18 cellular contexts compared by ENCODE assay signal in the genomic region with DNA sequence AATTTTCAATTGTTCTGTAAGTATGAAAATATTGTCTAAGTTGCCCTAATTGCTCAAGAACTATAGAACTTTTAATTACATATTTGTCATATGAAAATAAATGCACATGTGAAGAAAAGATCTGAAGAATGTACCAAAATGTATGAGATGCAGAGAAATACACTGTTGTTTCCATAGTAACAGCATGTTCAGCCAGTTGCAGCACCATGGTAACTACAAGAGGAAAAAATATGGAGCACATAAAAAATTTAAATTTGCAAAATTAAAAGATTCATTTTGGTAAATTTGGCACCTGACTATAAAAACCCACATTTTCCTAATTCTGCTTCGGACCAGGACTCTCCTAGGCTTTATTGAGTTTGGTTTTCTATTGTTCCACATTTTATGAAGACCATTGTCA.
DNase-seq lines count a peak whose midpoint lies in the region; ATAC-seq, FAIRE-seq and TF ChIP-seq lines count a peak whose summit lies in the region.
"Had no signal": no experiment of that assay in that cellular context is flagged by ENCODE, and none has a peak within 500 bp of the region (broad histone marks: within the 10 kb centered on the region; RNA-seq: fewer than 3 reads in every experiment).

No MANE protein-coding gene starts in this region.

- no peak overlapping the region for H2AFZ ChIP-seq in K562 (ENCODE audit: low read depth, low read length)
- H2AFZ ChIP-seq: GM23338 had no signal

- POLR2A ChIA-PET in K562 (lab: Yijun Ruan, JAX) = no interaction called here

- no peak for TF ChIP-seq RAD21 in K562 (CRISPR knock-in tag; conservative IDR thresholded peaks at IDR 0.05 in 1 of 2, IDR thresholded peaks at IDR 0.05 in 1 of 2)

- WGBS in K562 (ENCODE audit: insufficient coverage, low coverage, missing lambda C conversion rate) = 2% methylated on average over 1 of the region's 1 CpG

- no peak for TF ChIP-seq POLR2A in K562 (conservative IDR thresholded peaks at IDR 0.05)

- intact Hi-C loops in K562 (cut with micrococcal nuclease) = no loop called here

- TF ChIP-seq EP300 in K562 (IDR thresholded peaks at IDR 0.05; ENCODE audit: low read length) = no peak

- peak; percentile 35 for DNase-seq in Ammon's horn (ENCODE audit: low spot score)
- no peak for DNase-seq in D721Med (ENCODE audit: insufficient read length, low spot score)
- no peak for DNase-seq in K562 (ENCODE audit: extremely low read depth in 1 of 4, low spot score in 3 of 4)
- DNase-seq in superior temporal gyrus (ENCODE audit: extremely low spot score) = peak; percentile 25
- DNase-seq in stimulated activated CD4-positive, alpha-beta T cell treated with anti-CD3 and anti-CD28 coated beads, Interleukin-2, amount 100 ng/mL, for 24 hours = no peak
- no peak for DNase-seq in epidermal melanocyte (ENCODE audit: insufficient read length, low spot score)
- DNase-seq: Caco-2; CD4-positive, CD25-positive, alpha-beta regulatory T cell; CD8-positive, alpha-beta T cell; DMS 273 treated with DMSO at 0.1 percent for 48 hours; DMS79 treated with DMSO at 0.1 percent for 48 hours; GF-D8; HFFc6 had no signal

- H4K20me1 ChIP-seq in K562 (replicated peaks; ENCODE audit: control insufficient read depth, insufficient read depth, low read length) = no peaks in the 10 kb centered on the region
- H4K20me1 ChIP-seq: BLaER1 had no signal

- H3K79me2 ChIP-seq in K562 (ENCODE audit: control insufficient read depth, insufficient read depth, low read length) = no peaks in the 10 kb centered on the region

- no TSS peak for BruUV-seq in K562 (replicated peaks; lab: Mats Ljungman, UMichigan)

- no peak overlapping the region for H3K4me2 ChIP-seq in K562 (ENCODE audit: insufficient read depth, low read length)
- H3K4me2 ChIP-seq: BLaER1, GM23338 had no signal

- in situ Hi-C loops in K562 (cut with MboI) = no loop called here

- H3K4me3 ChIP-seq in K562 = no peak overlapping the region
- H3K4me3 ChIP-seq: BLaER1, GM23338, HAP-1 had no signal

- H3K9me1 ChIP-seq in K562 (ENCODE audit: control insufficient read depth, insufficient read depth, low read length) = no peaks in the 10 kb centered on the region

- H3K27me3 ChIP-seq in K562 (ENCODE audit: control insufficient read depth in 2 of 2, insufficient read depth in 2 of 2, low read length in 2 of 2) = no peaks in the 10 kb centered on the region
- H3K27me3 ChIP-seq: BLaER1 had no signal

- no peaks in the 10 kb centered on the region for H3K36me3 ChIP-seq in K562 (ENCODE audit: control insufficient read depth, insufficient read depth, low read length)
- H3K36me3 ChIP-seq: BLaER1, HAP-1 had no signal

- FAIRE-seq in D721Med (lab: Jason Lieb, UNC) (peak; percentile 71), K562 (lab: Jason Lieb, UNC) (no peak)
- FAIRE-seq: GM12891 had no signal

- CTCF ChIA-PET in K562 (lab: Yijun Ruan, JAX; ENCODE audit: low intra/inter-chr PET ratio) = no interaction called here

- H3K9me3 ChIP-seq in K562 (replicated peaks; ENCODE audit: control insufficient read depth, insufficient read depth, low read depth, low read length) = no peaks in the 10 kb centered on the region; the same call in 1 of the 2 replicates
- H3K9me3 ChIP-seq: BLaER1, Caco-2, HAP-1 had no signal

- H3K4me1 ChIP-seq in K562 (replicated peaks in 1 of 2; ENCODE audit: control insufficient read depth in 2 of 2, insufficient read depth in 2 of 2, low read length in 2 of 2) = no peaks in the 10 kb centered on the region
- H3K4me1 ChIP-seq: BLaER1, Caco-2, HAP-1 had no signal

- TF ChIP-seq CTCF in D721Med (IDR thresholded peaks at IDR 0.05; ENCODE audit: insufficient read depth, missing control alignments) (no peak), K562 (IDR thresholded peaks at IDR 0.05 in 2 of 3, conservative IDR thresholded peaks at IDR 0.05 in 1 of 3; ENCODE audit: insufficient read depth in 2 of 3, low read depth in 1 of 3, low read length in 3 of 3) (no peak)

- ATAC-seq in K562 = no peak
- ATAC-seq: CD8-positive, alpha-beta T cell; GM23338 had no signal

- no peak overlapping the region for H3K27ac ChIP-seq in K562 (ENCODE audit: extremely low read depth, low read depth, low read length)
- H3K27ac ChIP-seq: BLaER1, C4-2B had no signal

- no peak overlapping the region for H3K9ac ChIP-seq in K562 (ENCODE audit: insufficient read depth in 1 of 2, low read depth in 2 of 2, low read length in 2 of 2)
- H3K9ac ChIP-seq: BLaER1 had no signal

TF ChIP-seq in K562, 482 proteins besides CTCF, POLR2A, EP300 and RAD21:
- TF ChIP-seq, protein P1, sequence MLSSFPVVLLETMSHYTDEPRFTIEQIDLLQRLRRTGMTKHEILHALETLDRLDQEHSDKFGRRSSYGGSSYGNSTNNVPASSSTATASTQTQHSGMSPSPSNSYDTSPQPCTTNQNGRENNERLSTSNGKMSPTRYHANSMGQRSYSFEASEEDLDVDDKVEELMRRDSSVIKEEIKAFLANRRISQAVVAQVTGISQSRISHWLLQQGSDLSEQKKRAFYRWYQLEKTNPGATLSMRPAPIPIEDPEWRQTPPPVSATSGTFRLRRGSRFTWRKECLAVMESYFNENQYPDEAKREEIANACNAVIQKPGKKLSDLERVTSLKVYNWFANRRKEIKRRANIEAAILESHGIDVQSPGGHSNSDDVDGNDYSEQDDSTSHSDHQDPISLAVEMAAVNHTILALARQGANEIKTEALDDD (IDR thresholded peaks at IDR 0.05) = no peak
- TF ChIP-seq TFAM (CRISPR knock-in tag; conservative IDR thresholded peaks at IDR 0.05) = peak; percentile 6; the same call in 1 of the 2 replicates
- TF ChIP-seq ZFP1 (CRISPR knock-in tag; IDR thresholded peaks at IDR 0.05) = no peak
- no peak for TF ChIP-seq ZNF232 (CRISPR knock-in tag; IDR thresholded peaks at IDR 0.05)
- TF ChIP-seq SUPT5H (IDR thresholded peaks at IDR 0.05) = no peak
- TF ChIP-seq PREB (CRISPR knock-in tag; IDR thresholded peaks at IDR 0.05) = no peak
- TF ChIP-seq RFX1 (IDR thresholded peaks at IDR 0.05) = peak; percentile 68
- TF ChIP-seq ZKSCAN3 (CRISPR knock-in tag; IDR thresholded peaks at IDR 0.05) = 0 out of 2 replicates have a peak, but pooled peaks have one; percentile 2
- TF ChIP-seq ZSCAN29 (IDR thresholded peaks at IDR 0.05) = no peak
- no peak for TF ChIP-seq USF2 (CRISPR knock-in tag; IDR thresholded peaks at IDR 0.05)

Comparison
In these comparisons a context has a peak if more than half of its experiments do, and no peak if none do; other contexts are left out.
1. DNase-seq: peak in Ammon's horn (single experiment) and superior temporal gyrus (single experiment); none in D721Med (single experiment), K562 (0 of 4), stimulated activated CD4-positive, alpha-beta T cell treated with anti-CD3 and anti-CD28 coated beads, Interleukin-2, amount 100 ng/mL, for 24 hours (0 of 2) and epidermal melanocyte (single experiment).